ENCODE assay signal across 7 cellular contexts in the genomic region with DNA sequence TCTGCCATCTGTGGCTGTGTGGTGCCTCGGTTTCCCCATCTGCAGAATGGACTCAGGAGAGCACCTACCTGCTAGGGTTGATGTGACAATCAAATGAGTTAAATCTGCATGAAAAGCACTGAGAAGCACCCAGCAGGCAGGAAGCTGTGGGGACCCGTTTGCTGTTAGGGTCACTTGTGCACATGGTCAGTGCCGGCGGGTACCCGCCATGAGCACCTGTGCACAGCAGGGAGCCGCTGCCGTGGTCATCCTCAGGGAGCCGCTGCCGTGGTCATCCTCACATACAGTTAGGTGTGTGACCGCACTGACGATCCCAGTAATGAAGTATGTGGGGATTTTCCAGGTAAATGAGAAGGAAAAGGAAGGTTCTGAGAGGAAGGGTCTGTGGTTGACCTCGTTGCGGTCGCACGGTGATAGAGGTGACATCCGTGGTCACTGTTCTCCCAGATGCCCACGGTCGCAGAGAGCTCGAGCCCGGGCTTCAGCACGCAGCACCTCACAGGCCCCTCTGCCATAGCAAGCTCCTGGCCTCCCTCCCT. TPM values are rescaled to one million over a fixed set of nuclear protein-coding genes. Genes with fewer than 3 reads are reported as not detected.
"Had no signal": no experiment of that assay in that cellular context is flagged by ENCODE, and none has a peak within 500 bp of the region (broad histone marks: within the 10 kb centered on the region; RNA-seq: fewer than 3 reads in every experiment).

No MANE protein-coding gene starts in this region.

- H3K4me2 ChIP-seq: GM23338 had no signal

- FAIRE-seq: HTR-8/SVneo had no signal

- DNase-seq: H7, HFFc6, KBM-7 had no signal

- H3K4me1 ChIP-seq: HAP-1 had no signal

- ATAC-seq: GM23338, HCT116 had no signal

- H2AFZ ChIP-seq: GM23338 had no signal

- H3K36me3 ChIP-seq: HAP-1 had no signal

- H3K4me3 ChIP-seq: GM23338, HAP-1 had no signal

- H3K9me3 ChIP-seq: HAP-1 had no signal

RNA-seq across cellular contexts. Expression of gene MCF2L, which starts 6.5 kb away (rescaled TPM):
- total RNA-seq: HFFc6 had no signal
